9 cellular contexts compared by ENCODE assay signal in genomic region chr14:95500772-95501401, GRCh38. TPM values are rescaled to one million over a fixed set of nuclear protein-coding genes. Genes with fewer than 3 reads are reported as not detected.
DNase-seq lines count a peak whose midpoint lies in the region; ATAC-seq, FAIRE-seq and TF ChIP-seq lines count a peak whose summit lies in the region.
"Had no signal": no experiment of that assay in that cellular context is flagged by ENCODE, and none has a peak within 500 bp of the region (broad histone marks: within the 10 kb centered on the region; RNA-seq: fewer than 3 reads in every experiment).

No MANE protein-coding gene starts in this region.

- intact Hi-C loops in activated T-helper 2 cell treated with anti-CD3 and anti-CD28 coated beads, Interferon-gamma antibody, Interleukin-2, Interleukin-4, amounts not matched to agents 10 μg/mL and 5 μg/mL and 100 μg/mL, durations not matched to agents 14 hours and 24 hours and 36 hours (cut with micrococcal nuclease), result no loop called here
- intact Hi-C loops in heart left ventricle (cut with DNase I), result no loop called here

- H3K36me3 ChIP-seq in heart left ventricle, result peaks cover 0 to 15% (median 0%) of the 10 kb centered on the region in 9 donors
- H3K36me3 ChIP-seq: esophagus squamous epithelium had no signal

- peak in 2 of 4 donors; percentile 34 to 39 for ATAC-seq in heart left ventricle
- no peak for ATAC-seq in stimulated activated memory B cell treated with anti-CD40 and anti-IgM and Interleukin-4, amounts not matched to agents 10 μg/mL and 1 μg/mL and 100 μg/mL, for 72 hours
- ATAC-seq in HG03520 (IDR thresholded peaks at IDR 0.05; ENCODE audit: unreplicated experiment), result no peak
- ATAC-seq in HG03175 (IDR thresholded peaks at IDR 0.05; ENCODE audit: unreplicated experiment), result no peak

- no peaks in the 10 kb centered on the region for H3K27me3 ChIP-seq in heart left ventricle
- H3K27me3 ChIP-seq: esophagus squamous epithelium had no signal

- H3K27ac ChIP-seq in heart left ventricle, result peak overlapping the region in 8 of 12 donors; percentile 3 to 46 (median 40)

- H3K9me3 ChIP-seq in heart left ventricle, result no peaks in the 10 kb centered on the region
- H3K9me3 ChIP-seq: esophagus squamous epithelium had no signal

- WGBS in heart left ventricle, 4 donors, result 79 to 85% (median 82%) methylated on average over 14 of the region's 14 CpGs

- no peak for TF ChIP-seq POLR2A in heart left ventricle (IDR thresholded peaks at IDR 0.05)

- H3K27me3 Mint-ChIP-seq in activated T-helper 2 cell treated with anti-CD3 and anti-CD28 coated beads, Interferon-gamma antibody, Interleukin-2, Interleukin-4, amounts not matched to agents 10 μg/mL and 5 μg/mL and 100 μg/mL, durations not matched to agents 14 hours and 24 hours and 36 hours (ENCODE audit: low read depth), result no peaks in the 10 kb centered on the region
- H3K27me3 Mint-ChIP-seq in stimulated activated memory B cell treated with anti-CD40 and anti-IgM and Interleukin-4, amounts not matched to agents 10 μg/mL and 1 μg/mL and 100 μg/mL, for 72 hours, result no peaks in the 10 kb centered on the region

- H3K4me1 Mint-ChIP-seq in activated T-helper 2 cell treated with anti-CD3 and anti-CD28 coated beads, Interferon-gamma antibody, Interleukin-2, Interleukin-4, amounts not matched to agents 10 μg/mL and 5 μg/mL and 100 μg/mL, durations not matched to agents 14 hours and 24 hours and 36 hours (ENCODE audit: low read depth), result peaks cover 71% of the 10 kb centered on the region
- H3K4me1 Mint-ChIP-seq in stimulated activated memory B cell treated with anti-CD40 and anti-IgM and Interleukin-4, amounts not matched to agents 10 μg/mL and 1 μg/mL and 100 μg/mL, for 72 hours, result peaks cover 96% of the 10 kb centered on the region

- peaks cover 36% of the 10 kb centered on the region for H3K36me3 Mint-ChIP-seq in activated T-helper 2 cell treated with anti-CD3 and anti-CD28 coated beads, Interferon-gamma antibody, Interleukin-2, Interleukin-4, amounts not matched to agents 10 μg/mL and 5 μg/mL and 100 μg/mL, durations not matched to agents 14 hours and 24 hours and 36 hours (ENCODE audit: low read depth)
- H3K36me3 Mint-ChIP-seq in stimulated activated memory B cell treated with anti-CD40 and anti-IgM and Interleukin-4, amounts not matched to agents 10 μg/mL and 1 μg/mL and 100 μg/mL, for 72 hours, result peaks cover 30% of the 10 kb centered on the region

- H3K4me1 ChIP-seq in heart left ventricle, result peaks cover 0 to 99% (median 46%) of the 10 kb centered on the region in 12 donors

- peak overlapping the region; percentile 64 for H3K27ac Mint-ChIP-seq in activated T-helper 2 cell treated with anti-CD3 and anti-CD28 coated beads, Interferon-gamma antibody, Interleukin-2, Interleukin-4, amounts not matched to agents 10 μg/mL and 5 μg/mL and 100 μg/mL, durations not matched to agents 14 hours and 24 hours and 36 hours
- H3K27ac Mint-ChIP-seq in stimulated activated memory B cell treated with anti-CD40 and anti-IgM and Interleukin-4, amounts not matched to agents 10 μg/mL and 1 μg/mL and 100 μg/mL, for 72 hours, result peak overlapping the region; percentile 71

- H3K9me3 Mint-ChIP-seq in activated T-helper 2 cell treated with anti-CD3 and anti-CD28 coated beads, Interferon-gamma antibody, Interleukin-2, Interleukin-4, amounts not matched to agents 10 μg/mL and 5 μg/mL and 100 μg/mL, durations not matched to agents 14 hours and 24 hours and 36 hours, result no peaks in the 10 kb centered on the region
- H3K9me3 Mint-ChIP-seq in stimulated activated memory B cell treated with anti-CD40 and anti-IgM and Interleukin-4, amounts not matched to agents 10 μg/mL and 1 μg/mL and 100 μg/mL, for 72 hours, result no peaks in the 10 kb centered on the region

- H3K4me3 ChIP-seq in GM12864 (ENCODE audit: low read depth, low read length) (peak overlapping the region; percentile 47), heart left ventricle (no peak overlapping the region)
- H3K4me3 ChIP-seq: esophagus squamous epithelium had no signal

- DNase-seq in GM12864 (ENCODE audit: low read depth), result no peak
- no peak for DNase-seq in activated T-helper 2 cell treated with anti-CD3 and anti-CD28 coated beads, Interferon-gamma antibody, Interleukin-2, Interleukin-4, amounts not matched to agents 10 μg/mL and 5 μg/mL and 100 μg/mL, durations not matched to agents 14 hours and 24 hours and 36 hours (ENCODE audit: low spot score)
- peak in 2 of 5 donors; percentile 56 to 63 for DNase-seq in heart left ventricle
- DNase-seq in RCC 7860 (ENCODE audit: low spot score), result no peak
- no peak for DNase-seq in NCI-H748 (lab: John Stamatoyannopoulos, UW; ENCODE audit: unreplicated experiment)
- DNase-seq: esophagus squamous epithelium had no signal

- no peak for TF ChIP-seq CTCF in GM12864 (IDR thresholded peaks at IDR 0.05; ENCODE audit: low read depth, low read length, missing control alignments)
- no peak for TF ChIP-seq CTCF in heart left ventricle (IDR thresholded peaks at IDR 0.05)

- no peak overlapping the region for H3K4me3 Mint-ChIP-seq in activated T-helper 2 cell treated with anti-CD3 and anti-CD28 coated beads, Interferon-gamma antibody, Interleukin-2, Interleukin-4, amounts not matched to agents 10 μg/mL and 5 μg/mL and 100 μg/mL, durations not matched to agents 14 hours and 24 hours and 36 hours (ENCODE audit: low read depth)
- peak overlapping the region; percentile 52 for H3K4me3 Mint-ChIP-seq in stimulated activated memory B cell treated with anti-CD40 and anti-IgM and Interleukin-4, amounts not matched to agents 10 μg/mL and 1 μg/mL and 100 μg/mL, for 72 hours

- FAIRE-seq in RCC 7860 (lab: Jason Lieb, UNC), result no peak

RNA-seq across cellular contexts. Expression of gene SYNE3, which starts 15.6 kb away (rescaled TPM):
- 36.5 and 40.1 TPM in 2 replicates for total RNA-seq in activated T-helper 2 cell treated with anti-CD3 and anti-CD28 coated beads, Interferon-gamma antibody, Interleukin-2, Interleukin-4, amounts not matched to agents 10 μg/mL and 5 μg/mL and 100 μg/mL, durations not matched to agents 14 hours and 24 hours and 36 hours
- total RNA-seq in heart left ventricle, result 10 to 100 TPM in 5 of 9 donors, 1 to 10 TPM in 4; 6.2 to 16.9 (median 10.3) TPM
- polyA plus RNA-seq in heart left ventricle, result 1 to 10 TPM; 3.1 to 3.9 TPM

RNA-seq across cellular contexts. Expression of gene GLRX5, which starts 34.0 kb away (rescaled TPM):
- 32.4 and 39.4 TPM in 2 replicates for total RNA-seq in activated T-helper 2 cell treated with anti-CD3 and anti-CD28 coated beads, Interferon-gamma antibody, Interleukin-2, Interleukin-4, amounts not matched to agents 10 μg/mL and 5 μg/mL and 100 μg/mL, durations not matched to agents 14 hours and 24 hours and 36 hours
- 100 to 1,000 TPM in 1 of 9 donors, 10 to 100 TPM in 8; 60.8 to 113 (median 78.5) TPM for total RNA-seq in heart left ventricle
- polyA plus RNA-seq in heart left ventricle, result 10 to 100 TPM; 64.4 to 98.3 TPM
